1 cellular context compared by ENCODE assay signal in the genomic region with DNA sequence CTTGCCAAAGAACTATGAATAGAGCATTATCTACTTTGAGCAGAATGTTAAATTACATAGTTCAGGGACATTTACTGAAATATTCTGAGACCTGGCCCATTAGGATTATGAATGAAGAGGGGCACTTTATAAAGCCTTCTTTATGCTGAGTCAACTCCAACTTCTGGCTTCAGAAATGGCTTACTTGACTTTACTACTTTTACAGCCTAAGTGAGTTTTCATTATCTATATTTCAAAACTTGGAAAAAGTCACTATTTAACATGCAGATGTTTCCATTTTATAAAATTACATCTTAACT.
TF ChIP-seq lines count a peak whose summit lies in the region.

No MANE protein-coding gene starts in this region.

TF ChIP-seq in IMR-90, 13 proteins besides CTCF, POLR2A, EP300 and RAD21 (continued from another document):
- no peak for TF ChIP-seq MXI1 (IDR thresholded peaks at IDR 0.05; ENCODE audit: borderline replicate concordance, low read depth, low read length)
